Comparison of ENCODE assay signal across 1 cellular context in genomic region chr1:154220970-154221814, GRCh38.
TF ChIP-seq lines count a peak whose summit lies in the region.

No MANE protein-coding gene starts in this region.

TF ChIP-seq in GM12878, 131 proteins besides CTCF, POLR2A, EP300 and RAD21:
- TF ChIP-seq TAF1 (IDR thresholded peaks at IDR 0.05; ENCODE audit: borderline replicate concordance, low read depth, low read length) (peak; percentile 61; the same call in 1 of the 2 replicates), YY1 (IDR thresholded peaks at IDR 0.05; ENCODE audit: low read depth, low read length) (peak; percentile 62; the same call in 1 of the 2 replicates), CBFB (IDR thresholded peaks at IDR 0.05; ENCODE audit: low read depth) (peak; percentile 42; the same call in 1 of the 2 replicates), TCF7 (IDR thresholded peaks at IDR 0.05; ENCODE audit: borderline replicate concordance) (0 out of 2 replicates have a peak, but pooled peaks have one; percentile 1), NFYA (IDR thresholded peaks at IDR 0.05; ENCODE audit: borderline replicate concordance, low read depth, low read length) (no peak), HSF1 (IDR thresholded peaks at IDR 0.05; ENCODE audit: low read depth, low read length) (no peak), EGR1 (IDR thresholded peaks at IDR 0.05; ENCODE audit: borderline replicate concordance in 1 of 2, low read depth in 2 of 2, low read length in 2 of 2) (peak in 1 of 2 experiments; percentile 54; a peak in 2 of 3 replicates), ZSCAN29 (IDR thresholded peaks at IDR 0.05) (0 out of 2 replicates have a peak, but pooled peaks have one; percentile 38), CEBPB (IDR thresholded peaks at IDR 0.05; ENCODE audit: borderline replicate concordance in 1 of 2, low read depth in 2 of 2, low read length in 2 of 2) (no peak), RUNX3 (IDR thresholded peaks at IDR 0.05; ENCODE audit: low read length) (no peak), SPI1 (IDR thresholded peaks at IDR 0.05; ENCODE audit: borderline replicate concordance, insufficient read depth, low read depth, low read length) (no peak), ELK1 (IDR thresholded peaks at IDR 0.05; ENCODE audit: low read depth, low read length) (no peak), POLR2AphosphoS5 (IDR thresholded peaks at IDR 0.05; ENCODE audit: low read length) (peak; percentile 86), SREBF1 (IDR thresholded peaks at IDR 0.05; ENCODE audit: low read length) (no peak), MYC (IDR thresholded peaks at IDR 0.05; ENCODE audit: insufficient read depth, insufficient read length, insufficient replicate concordance, low read length, severe bottlenecking) (peak; percentile 86), IKZF2 (IDR thresholded peaks at IDR 0.05) (peak in 1 of 2 experiments; percentile 18; a peak in 1 of 4 replicates), GABPA (IDR thresholded peaks at IDR 0.05; ENCODE audit: low read depth) (0 out of 2 replicates have a peak, but pooled peaks have one; percentile 52), HDAC2 (IDR thresholded peaks at IDR 0.05) (no peak), CREB1 (IDR thresholded peaks at IDR 0.05; ENCODE audit: low read depth) (peak; percentile 45; the same call in 1 of the 2 replicates), STAT3 (IDR thresholded peaks at IDR 0.05; ENCODE audit: low read depth, low read length) (no peak), SIN3A (IDR thresholded peaks at IDR 0.05; ENCODE audit: low read depth, low read length) (0 out of 2 replicates have a peak, but pooled peaks have one; percentile 9), CHD1 (IDR thresholded peaks at IDR 0.05; ENCODE audit: low read depth, low read length) (peak; percentile 92), HDGF (IDR thresholded peaks at IDR 0.05) (0 out of 2 replicates have a peak, but pooled peaks have one; percentile 35), NR2F1 (conservative IDR thresholded peaks at IDR 0.05) (0 out of 2 replicates have a peak, but pooled peaks have one; percentile 35), SMC3 (IDR thresholded peaks at IDR 0.05; ENCODE audit: borderline replicate concordance, low read length) (0 out of 2 replicates have a peak, but pooled peaks have one; percentile 2), FOXM1 (IDR thresholded peaks at IDR 0.05; ENCODE audit: low read depth, low read length) (no peak), MEF2B (IDR thresholded peaks at IDR 0.05; ENCODE audit: partially characterized antibody, poor library complexity, severe bottlenecking) (peak; percentile 33), MXI1 (IDR thresholded peaks at IDR 0.05; ENCODE audit: low read depth, low read length) (peak; percentile 25; the same call in 1 of the 2 replicates), MLLT1 (IDR thresholded peaks at IDR 0.05) (0 out of 2 replicates have a peak, but pooled peaks have one; percentile 15), ZBTB4 (CRISPR knock-in tag; IDR thresholded peaks at IDR 0.05) (0 out of 2 replicates have a peak, but pooled peaks have one; percentile 35), TCF12 (IDR thresholded peaks at IDR 0.05; ENCODE audit: low read depth, low read length) (0 out of 2 replicates have a peak, but pooled peaks have one; percentile 25), IKZF1 (conservative IDR thresholded peaks at IDR 0.05) (peak; percentile 5), NKRF (conservative IDR thresholded peaks at IDR 0.05) (0 out of 2 replicates have a peak, but pooled peaks have one; percentile 31), NBN (IDR thresholded peaks at IDR 0.05) (0 out of 2 replicates have a peak, but pooled peaks have one; percentile 38)
